Comparison of ENCODE assay signal across 1 cellular context in genomic region chr7:23298885-23299769, GRCh38.
TF ChIP-seq lines count a peak whose summit lies in the region.

Gene MALSU1, plus strand, starts transcription at chr7:23299339. Its CDS starts 14 bp downstream, at chr7:23299353.

TF ChIP-seq in K562, 482 proteins besides CTCF, POLR2A, EP300 and RAD21 (continued from another document and continues in another):
- 0 out of 2 replicates have a peak, but pooled peaks have one; percentile 5 for TF ChIP-seq BCL6 (CRISPR knock-in tag; IDR thresholded peaks at IDR 0.05)
- TF ChIP-seq HMGN3 (IDR thresholded peaks at IDR 0.05; ENCODE audit: borderline replicate concordance, extremely low read depth, insufficient read length, low read depth, low read length): peak; percentile 87
- TF ChIP-seq SNAPC5 (CRISPR knock-in tag; IDR thresholded peaks at IDR 0.05): no peak
- no peak; the same call in 1 of the 2 replicates for TF ChIP-seq POLR2AphosphoS2 (IDR thresholded peaks at IDR 0.05; ENCODE audit: low read length)
- TF ChIP-seq ARNT (IDR thresholded peaks at IDR 0.05): peak; percentile 56 to 79; a peak in 2 of 4 replicates
- TF ChIP-seq ZNF239 (CRISPR knock-in tag; IDR thresholded peaks at IDR 0.05): peak; percentile 50
- TF ChIP-seq ZKSCAN8 (CRISPR knock-in tag; IDR thresholded peaks at IDR 0.05): 0 out of 2 replicates have a peak, but pooled peaks have one; percentile 51
- no peak for TF ChIP-seq ID3 (CRISPR knock-in tag; IDR thresholded peaks at IDR 0.05)
- TF ChIP-seq ID3 (tag; IDR thresholded peaks at IDR 0.05): no peak; the same call in 1 of the 2 replicates
- no peak for TF ChIP-seq KAT2B (IDR thresholded peaks at IDR 0.05; ENCODE audit: low read depth, low read length)
- no peak for TF ChIP-seq HLTF (IDR thresholded peaks at IDR 0.05)
- peak; percentile 56; the same call in 1 of the 2 replicates for TF ChIP-seq ZBTB9 (CRISPR knock-in tag; IDR thresholded peaks at IDR 0.05)
- no peak for TF ChIP-seq MCM7 (IDR thresholded peaks at IDR 0.05)
- no peak for TF ChIP-seq CAMTA2 (CRISPR knock-in tag; conservative IDR thresholded peaks at IDR 0.05)
- TF ChIP-seq NR4A1 (CRISPR knock-in tag; IDR thresholded peaks at IDR 0.05): no peak
- peak; percentile 84; the same call in 1 of the 2 replicates for TF ChIP-seq NR4A1 (tag; IDR thresholded peaks at IDR 0.05)
- peak; percentile 89 for TF ChIP-seq ZNF395 (CRISPR knock-in tag; IDR thresholded peaks at IDR 0.05)
- TF ChIP-seq GABPA (tag; conservative IDR thresholded peaks at IDR 0.05; ENCODE audit: low read depth): peak; percentile 96
- TF ChIP-seq RBM14 (IDR thresholded peaks at IDR 0.05; ENCODE audit: borderline replicate concordance, insufficient read depth, low read depth, low read length): no peak
- TF ChIP-seq ILF3 (IDR thresholded peaks at IDR 0.05; ENCODE audit: borderline replicate concordance): no peak
- TF ChIP-seq NFIC (IDR thresholded peaks at IDR 0.05): no peak; the same call in 1 of the 2 replicates
- TF ChIP-seq SRSF9 (IDR thresholded peaks at IDR 0.05; ENCODE audit: borderline replicate concordance, low read depth, low read length): no peak
- TF ChIP-seq TBL1XR1 (IDR thresholded peaks at IDR 0.05; ENCODE audit: low read length in 2 of 2): peak in 1 of 2 experiments; percentile 28; a peak in 1 of 4 replicates
- no peak for TF ChIP-seq ZBED1 (IDR thresholded peaks at IDR 0.05)
- TF ChIP-seq RFX1 (IDR thresholded peaks at IDR 0.05): peak; percentile 48
- TF ChIP-seq ZFPM2 (CRISPR knock-in tag; IDR thresholded peaks at IDR 0.05): no peak
- TF ChIP-seq ARID3A (IDR thresholded peaks at IDR 0.05; ENCODE audit: borderline replicate concordance, low read depth, low read length): no peak
- TF ChIP-seq FOXA1 (IDR thresholded peaks at IDR 0.05; ENCODE audit: borderline replicate concordance): no peak
- no peak for TF ChIP-seq ZNF253 (CRISPR knock-in tag; conservative IDR thresholded peaks at IDR 0.05)
- TF ChIP-seq ZNF124 (CRISPR knock-in tag; IDR thresholded peaks at IDR 0.05): no peak
- no peak for TF ChIP-seq ZNF121 (CRISPR knock-in tag; conservative IDR thresholded peaks at IDR 0.05)
- TF ChIP-seq SOX6 (IDR thresholded peaks at IDR 0.05): peak; percentile 43; the same call in 1 of the 2 replicates
- TF ChIP-seq FOXP4 (CRISPR knock-in tag; IDR thresholded peaks at IDR 0.05; ENCODE audit: borderline replicate concordance): no peak
- TF ChIP-seq SMARCC2 (IDR thresholded peaks at IDR 0.05; ENCODE audit: low read depth): no peak
- no peak for TF ChIP-seq HMG20A (CRISPR knock-in tag; conservative IDR thresholded peaks at IDR 0.05)
- TF ChIP-seq ZNF224 (CRISPR knock-in tag; IDR thresholded peaks at IDR 0.05): no peak
- no peak for TF ChIP-seq HNRNPL (IDR thresholded peaks at IDR 0.05; ENCODE audit: low read depth, low read length)
- peak; percentile 65 for TF ChIP-seq ATF1 (CRISPR knock-in tag; IDR thresholded peaks at IDR 0.05)
- TF ChIP-seq ATF1 (tag; IDR thresholded peaks at IDR 0.05): peak; percentile 96
- TF ChIP-seq GABPB1 (CRISPR knock-in tag; IDR thresholded peaks at IDR 0.05): peak; percentile 97
- no peak for TF ChIP-seq NFE2 (IDR thresholded peaks at IDR 0.05; ENCODE audit: low read depth)
- no peak for TF ChIP-seq NFIX (CRISPR knock-in tag; IDR thresholded peaks at IDR 0.05; ENCODE audit: low read depth)
- no peak for TF ChIP-seq RAD51 (IDR thresholded peaks at IDR 0.05; ENCODE audit: borderline replicate concordance, low read depth)
- TF ChIP-seq SRSF1 (IDR thresholded peaks at IDR 0.05; ENCODE audit: low read depth, low read length): no peak
- TF ChIP-seq ETV6 (IDR thresholded peaks at IDR 0.05; ENCODE audit: borderline replicate concordance in 1 of 2, low read depth in 2 of 2, low read length in 1 of 2): no peak
- no peak for TF ChIP-seq ETV6 (CRISPR knock-in tag; IDR thresholded peaks at IDR 0.05; ENCODE audit: borderline replicate concordance)
- no peak for TF ChIP-seq MYNN (IDR thresholded peaks at IDR 0.05)
- no peak for TF ChIP-seq MYNN (CRISPR knock-in tag; IDR thresholded peaks at IDR 0.05)
- no peak for TF ChIP-seq CBFB (CRISPR knock-in tag; IDR thresholded peaks at IDR 0.05)
- TF ChIP-seq ETS2 (tag; IDR thresholded peaks at IDR 0.05; ENCODE audit: borderline replicate concordance, poor library complexity, severe bottlenecking): no peak
- peak; percentile 79; the same call in 1 of the 2 replicates for TF ChIP-seq ZNF511 (CRISPR knock-in tag; IDR thresholded peaks at IDR 0.05)
- TF ChIP-seq KAT7 (CRISPR knock-in tag; IDR thresholded peaks at IDR 0.05; ENCODE audit: borderline replicate concordance): peak; percentile 68; the same call in 1 of the 2 replicates
- no peak for TF ChIP-seq ATF6 (CRISPR knock-in tag; IDR thresholded peaks at IDR 0.05)
- TF ChIP-seq FOXJ2 (tag; IDR thresholded peaks at IDR 0.05): peak; percentile 8; the same call in 1 of the 2 replicates
- TF ChIP-seq CBX8 (IDR thresholded peaks at IDR 0.05; ENCODE audit: borderline replicate concordance, extremely low read depth, low read depth, low read length, poor library complexity, severe bottlenecking): no peak
- TF ChIP-seq SMAD2 (IDR thresholded peaks at IDR 0.05; ENCODE audit: low read depth, low read length): no peak
- no peak for TF ChIP-seq PCBP2 (IDR thresholded peaks at IDR 0.05; ENCODE audit: low read depth, low read length, poor library complexity, severe bottlenecking)
- peak; percentile 51; the same call in 1 of the 2 replicates for TF ChIP-seq ZNF282 (CRISPR knock-in tag; IDR thresholded peaks at IDR 0.05)
- TF ChIP-seq RBM34 (IDR thresholded peaks at IDR 0.05; ENCODE audit: borderline replicate concordance, insufficient read depth, low read length): no peak
- no peak for TF ChIP-seq E2F4 (CRISPR knock-in tag; IDR thresholded peaks at IDR 0.05; ENCODE audit: low read depth)
- TF ChIP-seq MTA2 (IDR thresholded peaks at IDR 0.05; ENCODE audit: low read depth): peak; percentile 67
- TF ChIP-seq IFI16 (CRISPR knock-in tag; IDR thresholded peaks at IDR 0.05): no peak
- TF ChIP-seq ZNF830 (CRISPR knock-in tag; IDR thresholded peaks at IDR 0.05): no peak
- TF ChIP-seq ZNF780A (CRISPR knock-in tag; IDR thresholded peaks at IDR 0.05): 0 out of 2 replicates have a peak, but pooled peaks have one; percentile 37
- peak; percentile 78 for TF ChIP-seq CREB3 (tag; conservative IDR thresholded peaks at IDR 0.05; ENCODE audit: low read depth)
- no peak for TF ChIP-seq ZNF699 (CRISPR knock-in tag; IDR thresholded peaks at IDR 0.05; ENCODE audit: insufficient replicate concordance)
- TF ChIP-seq LCOR (CRISPR knock-in tag; IDR thresholded peaks at IDR 0.05): no peak
- no peak for TF ChIP-seq ZNF589 (CRISPR knock-in tag; IDR thresholded peaks at IDR 0.05; ENCODE audit: low read depth)
- no peak; the same call in 1 of the 2 replicates for TF ChIP-seq BACH1 (tag; IDR thresholded peaks at IDR 0.05)
- TF ChIP-seq MAX (CRISPR knock-in tag; IDR thresholded peaks at IDR 0.05): peak; percentile 74
- TF ChIP-seq DACH1 (IDR thresholded peaks at IDR 0.05; ENCODE audit: partially characterized antibody): no peak
- TF ChIP-seq BMI1 (IDR thresholded peaks at IDR 0.05; ENCODE audit: low read length): no peak
